In the genomic region with DNA sequence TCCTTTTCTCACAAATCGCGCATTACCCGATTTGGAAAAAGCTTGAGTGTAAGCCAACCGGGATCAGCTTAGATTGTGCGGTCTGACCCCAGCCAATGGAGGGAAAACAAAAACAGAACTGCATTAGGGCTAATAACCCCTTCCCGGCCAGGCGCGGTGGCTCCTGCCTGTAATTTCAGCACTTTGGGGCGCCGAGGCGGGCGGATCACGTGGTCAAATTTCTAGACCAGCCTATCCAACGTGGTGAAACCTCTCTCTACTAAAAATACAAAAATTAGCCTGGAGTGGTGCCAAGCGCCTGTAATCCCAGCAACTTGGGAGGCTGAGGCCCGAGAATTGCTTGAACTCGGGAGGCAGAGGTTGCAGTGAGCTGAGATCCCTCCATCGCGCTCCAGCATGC, we compare ENCODE assay signal across 8 cellular contexts. TPM values are rescaled to one million over a fixed set of nuclear protein-coding genes. Genes with fewer than 3 reads are reported as not detected.
A peak's percentile ranks its signal among the peaks of the same experiment; 100 is the strongest.
DNase-seq lines count a peak whose midpoint lies in the region; ATAC-seq and TF ChIP-seq lines count a peak whose summit lies in the region.

No MANE protein-coding gene starts in this region.

- H3K4me1 ChIP-seq in heart right ventricle (peaks cover 0 to 23% (median 12%) of the 10 kb centered on the region in 9 donors), rectal smooth muscle tissue (ENCODE audit: control insufficient read depth, insufficient read depth, low read length) (no peaks in the 10 kb centered on the region)

- H3K9ac ChIP-seq in rectal smooth muscle tissue (ENCODE audit: low read length), result peak overlapping the region; percentile 49

- peak overlapping the region; percentile 75 for H3K27ac Mint-ChIP-seq in activated T-helper 17 cell treated with anti-CD3 and anti-CD28 coated beads, Interleukin-2, amount 50 U/mL, for 72 hours

- H3K36me3 ChIP-seq in heart right ventricle (no peaks in the 10 kb centered on the region), rectal smooth muscle tissue (ENCODE audit: control insufficient read depth, insufficient read depth, low read length) (no peaks in the 10 kb centered on the region)

- no peak for TF ChIP-seq CTCF in heart right ventricle (IDR thresholded peaks at IDR 0.05)

- ATAC-seq in activated T-helper 17 cell treated with anti-CD3 and anti-CD28 coated beads, Interleukin-2, amount 50 U/mL, for 72 hours (replicated peaks), result no peak
- peak in 7 of 8 donors; percentile 11 to 35 (median 21) for ATAC-seq in heart right ventricle

- WGBS in heart right ventricle, 2 donors, result 2% methylated on average over 19 of the region's 19 CpGs

- peaks cover 6% of the 10 kb centered on the region for H3K36me3 Mint-ChIP-seq in activated T-helper 17 cell treated with anti-CD3 and anti-CD28 coated beads, Interleukin-2, amount 50 U/mL, for 72 hours (ENCODE audit: low read depth)

- H3K4me1 Mint-ChIP-seq in activated T-helper 17 cell treated with anti-CD3 and anti-CD28 coated beads, Interleukin-2, amount 50 U/mL, for 72 hours, result peaks cover 7% of the 10 kb centered on the region

- H3K27ac ChIP-seq in heart right ventricle (peak overlapping the region in 2 of 10 donors; percentile 24 to 49), rectal smooth muscle tissue (ENCODE audit: low read depth, low read length) (no peak overlapping the region)

- intact Hi-C loops in heart right ventricle (cut with DNase I), result loop anchor here in 2 of 10 donors (10.0 kb wide), 2 partner anchors 86 to 156 kb away; a partner anchor contains a TSS

- DNase-seq in activated CD8-positive, alpha-beta memory T cell treated with anti-CD3 and anti-CD28 coated beads for 24 hours, result peak; percentile 62
- no peak for DNase-seq in activated CD8-positive, alpha-beta memory T cell treated with anti-CD3 and anti-CD28 coated beads, Interleukin-2, amount 50 U/mL, for 4 hours
- DNase-seq in heart right ventricle, result peak in 1 of 2 donors; percentile 16
- DNase-seq in DMS153 (lab: John Stamatoyannopoulos, UW), result no peak
- DNase-seq in NCI-H526 (lab: John Stamatoyannopoulos, UW), result no peak
- no peak for DNase-seq in COLO829 (ENCODE audit: low spot score)

- H3K4me3 ChIP-seq in heart right ventricle (peak overlapping the region; percentile 37 to 77 (median 57)), rectal smooth muscle tissue (ENCODE audit: low read length) (peak overlapping the region; percentile 90)

- no peaks in the 10 kb centered on the region for H3K27me3 ChIP-seq in heart right ventricle
- no peaks in the 10 kb centered on the region for H3K27me3 ChIP-seq in rectal smooth muscle tissue (ENCODE audit: control insufficient read depth, insufficient read depth, low read length)

- peak overlapping the region; percentile 93 for H3K4me3 Mint-ChIP-seq in activated T-helper 17 cell treated with anti-CD3 and anti-CD28 coated beads, Interleukin-2, amount 50 U/mL, for 72 hours

- H3K9me3 ChIP-seq in heart right ventricle, result peaks cover 0 to 14% (median 0%) of the 10 kb centered on the region in 11 donors

- no peaks in the 10 kb centered on the region for H3K9me3 Mint-ChIP-seq in activated T-helper 17 cell treated with anti-CD3 and anti-CD28 coated beads, Interleukin-2, amount 50 U/mL, for 72 hours

- H3K27me3 Mint-ChIP-seq in activated T-helper 17 cell treated with anti-CD3 and anti-CD28 coated beads, Interleukin-2, amount 50 U/mL, for 72 hours, result no peaks in the 10 kb centered on the region

RNA-seq across cellular contexts. Expression of a gene that starts 0.9 kb away (rescaled TPM):
- total RNA-seq in activated T-helper 17 cell treated with anti-CD3 and anti-CD28 coated beads, Interleukin-2, amount 50 U/mL, for 72 hours, result 10 to 100 TPM; 11.8 to 15.5 TPM
- total RNA-seq in heart right ventricle, result 1 to 10 TPM in 1 of 10 donors, under 1 TPM in 9; 0.47 to 2.0 (median 0.75) TPM
- polyA plus RNA-seq in heart right ventricle, result 1 to 10 TPM in 1 of 2 donors, under 1 TPM in 1; 0.48 to 2.4 TPM

RNA-seq across cellular contexts. Expression of a gene that starts 39.4 kb away (rescaled TPM):
- 1 to 10 TPM; 7.7 to 8.4 TPM for total RNA-seq in activated T-helper 17 cell treated with anti-CD3 and anti-CD28 coated beads, Interleukin-2, amount 50 U/mL, for 72 hours
- total RNA-seq in heart right ventricle, result 1 to 10 TPM; 1.9 to 8.8 (median 4.8) TPM
- 10 to 100 TPM in 1 of 2 donors, 1 to 10 TPM in 1; 2.7 to 31.8 TPM for polyA plus RNA-seq in heart right ventricle

Comparison
In these comparisons a context has a peak if more than half of its experiments do, and no peak if none do; other contexts are left out.
1. RNA of a gene that starts 0.9 kb away (total RNA-seq): 11.8 to 15.5 TPM in activated T-helper 17 cell treated with anti-CD3 and anti-CD28 coated beads, Interleukin-2, amount 50 U/mL, for 72 hours; 0.47 to 2.0 TPM in heart right ventricle; every median in the first group is over 4 times any median in the second.